ENCODE assay signal across 8 cellular contexts in the genomic region with DNA sequence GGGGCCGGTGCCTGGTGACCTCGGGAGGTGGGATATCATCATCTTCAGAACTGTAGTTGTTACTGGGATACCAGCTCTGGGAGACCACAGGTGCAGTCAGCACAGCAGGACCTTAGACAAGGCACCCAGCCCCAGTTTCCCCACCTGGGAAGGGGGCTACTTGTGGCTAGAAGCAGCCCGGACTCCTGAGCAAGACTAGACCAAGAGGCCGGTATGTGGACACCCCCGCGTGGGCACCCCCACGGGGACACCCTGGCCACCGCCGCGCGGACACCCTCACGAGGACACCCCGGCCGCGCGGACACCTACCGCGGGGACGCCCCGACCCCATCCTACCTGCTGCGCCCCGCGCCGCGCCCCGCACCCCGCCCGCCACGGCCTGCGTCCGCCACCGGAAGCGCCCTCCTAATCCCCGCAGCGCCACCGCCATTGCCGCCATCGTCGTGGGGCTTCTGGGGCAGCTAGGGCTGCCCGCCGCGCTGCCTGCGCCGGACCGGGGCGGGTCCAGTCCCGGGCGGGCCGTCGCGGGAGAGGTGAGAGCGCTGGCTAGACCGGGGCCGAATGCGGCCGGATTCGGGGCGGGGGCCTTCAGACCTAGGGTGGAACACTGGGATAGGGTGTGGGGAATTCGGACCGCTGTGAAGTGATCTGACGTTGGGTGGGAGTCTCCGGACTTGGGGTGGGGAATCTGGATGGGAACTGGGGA. TPM values are rescaled to one million over a fixed set of nuclear protein-coding genes. Genes with fewer than 3 reads are reported as not detected.
DNase-seq lines count a peak whose midpoint lies in the region; ATAC-seq, FAIRE-seq and TF ChIP-seq lines count a peak whose summit lies in the region.

COMT (plus strand) TSS at position 408 of the 706 bp plus-strand sequence. CDS start 20,755 bp downstream, outside the sequence.
TXNRD2 (minus strand) TSS at position 454 of the 706 bp plus-strand sequence; CDS start at position 439, 15 bp downstream.

- H3K4me3 ChIP-seq in cardiac fibroblast (replicated peaks in 1 of 2; ENCODE audit: low read depth in 2 of 2, low read length in 2 of 2) (peak within 1 kb of the TSS; percentile 78 to 80), kidney (ENCODE audit: low read length in 2 of 2) (peak within 1 kb of the TSS; percentile 71 to 90)

- peak; percentile 70 for DNase-seq in 8988T
- DNase-seq in LoVo (ENCODE audit: low spot score), result peak; percentile 71
- DNase-seq in activated CD4-positive, CD25-positive, alpha-beta regulatory T cell (lab: John Stamatoyannopoulos, UW), result peak; percentile 39 to 70 (median 62)
- peak; percentile 55 to 72 for DNase-seq in cardiac fibroblast (ENCODE audit: low read depth in 2 of 2)
- DNase-seq in kidney, result peak; percentile 92
- DNase-seq in stimulated activated CD4-positive, alpha-beta T cell treated with anti-CD3 and anti-CD28 coated beads, Interleukin-15, amount 100 ng/mL, for 24 hours, result peak; percentile 82
- no peak for DNase-seq in SKM-1 (lab: John Stamatoyannopoulos, UW; ENCODE audit: unreplicated experiment)

- peaks cover 11 to 21% of the 10 kb centered on the region in 2 donors for H3K4me1 ChIP-seq in kidney (ENCODE audit: control insufficient read depth in 1 of 2, insufficient read depth in 1 of 2, low read depth in 1 of 2, low read length in 2 of 2)

- TF ChIP-seq CTCF in cardiac fibroblast (IDR thresholded peaks at IDR 0.05; ENCODE audit: low read depth, low read length) (no peak), kidney (IDR thresholded peaks at IDR 0.05; ENCODE audit: borderline replicate concordance, extremely low read depth, insufficient read depth) (no peak)

- FAIRE-seq in kidney (lab: Jason Lieb, UNC), result no peak

- no peaks in the 10 kb centered on the region for H3K9me3 ChIP-seq in kidney (ENCODE audit: control insufficient read depth in 1 of 2, low read length in 2 of 2)

- peak within 1 kb of the TSS; percentile 92 to 98 for H3K9ac ChIP-seq in kidney (ENCODE audit: low read length in 2 of 2)

- H3K27ac ChIP-seq in kidney (ENCODE audit: low read depth in 2 of 2, low read length in 2 of 2), result peak within 1 kb of the TSS; percentile 89 to 96

- ATAC-seq in GM18502 (IDR thresholded peaks at IDR 0.05; ENCODE audit: poor library complexity, unreplicated experiment), result peak; percentile 58

- no peaks in the 10 kb centered on the region for H3K36me3 ChIP-seq in kidney (ENCODE audit: control insufficient read depth in 1 of 2, insufficient read depth in 2 of 2, low read length in 2 of 2)

- intact Hi-C loops in kidney (cut with DNase I), result no loop called here

RNA-seq across cellular contexts. Expression of gene COMT, which starts in this region (rescaled TPM):
- 118 TPM for total RNA-seq in kidney
- polyA plus RNA-seq in kidney (ENCODE audit: insufficient read depth, low read depth, low replicate concordance), result 244 TPM

RNA-seq across cellular contexts. Expression of gene TXNRD2, which starts in this region (rescaled TPM):
- 28.6 TPM for total RNA-seq in kidney
- 50.6 TPM for polyA plus RNA-seq in kidney (ENCODE audit: insufficient read depth, low read depth, low replicate concordance)
